ENCODE assay signal across 18 cellular contexts in genomic region chr6:135499441-135500340, GRCh38. TPM values are rescaled to one million over a fixed set of nuclear protein-coding genes. Genes with fewer than 3 reads are reported as not detected.
A peak's percentile ranks its signal among the peaks of the same experiment; 100 is the strongest.
DNase-seq lines count a peak whose midpoint lies in the region; ATAC-seq, FAIRE-seq and TF ChIP-seq lines count a peak whose summit lies in the region.
"Had no signal": no experiment of that assay in that cellular context is flagged by ENCODE, and none has a peak within 500 bp of the region (broad histone marks: within the 10 kb centered on the region; RNA-seq: fewer than 3 reads in every experiment).

No MANE protein-coding gene starts in this region.

- H3K79me1 ChIP-seq in IMR-90 (ENCODE audit: low read depth in 1 of 2, low read length in 2 of 2), result peaks cover 3 to 12% of the 10 kb centered on the region in 2 experiments; a peak in 2 of 4 replicates

- no peak overlapping the region for H3K9ac ChIP-seq in IMR-90 (ENCODE audit: low read depth, low read length)

- no peaks in the 10 kb centered on the region for H3K9me1 ChIP-seq in IMR-90 (ENCODE audit: insufficient read depth, low read length)

- H3K4me2 ChIP-seq in A549 (peak overlapping the region; percentile 78), IMR-90 (ENCODE audit: low read depth, low read length) (no peak overlapping the region)

- no peak for TF ChIP-seq POLR2A in A549 (IDR thresholded peaks at IDR 0.05; ENCODE audit: low read length)
- TF ChIP-seq POLR2A in IMR-90 (IDR thresholded peaks at IDR 0.05; ENCODE audit: low read depth, low read length), result no peak

- intact Hi-C loops in IMR-90 (cut with micrococcal nuclease), result loop anchor here (5.0 kb wide), 1 partner anchor 47 kb away; no protein-coding TSS in a partner anchor
- intact Hi-C loops in psoas muscle (cut with DNase I), result loop anchor here in 1 of 2 donors (5.0 kb wide), 2 partner anchors 363 to 423 kb away; no protein-coding TSS in a partner anchor

- TF ChIP-seq RAD21 in A549 (conservative IDR thresholded peaks at IDR 0.05 in 1 of 2, IDR thresholded peaks at IDR 0.05 in 1 of 2) (no peak), IMR-90 (IDR thresholded peaks at IDR 0.05; ENCODE audit: low read length) (no peak)

- in situ Hi-C loops in IMR-90 (cut with MboI; ENCODE audit: low sequenced_read_pairs), result no loop called here
- in situ Hi-C loops in ACHN (cut with HindIII; ENCODE audit: low pct_ligation_motif_present, low pct_unique_long_range_greater_than_20kb, low sequenced_read_pairs), result no loop called here

- H3K18ac ChIP-seq in IMR-90 (ENCODE audit: low read depth, low read length), result no peak overlapping the region

- H3K14ac ChIP-seq in IMR-90 (replicated peaks; ENCODE audit: low read depth, low read length), result no peak overlapping the region

- FAIRE-seq in A549 (lab: Jason Lieb, UNC), result no peak
- FAIRE-seq: A204.1, GM12878 had no signal

- H3K36me3 ChIP-seq in IMR-90 (ENCODE audit: control insufficient read depth, insufficient read depth, low read length) (no peaks in the 10 kb centered on the region), psoas muscle (ENCODE audit: insufficient read depth in 1 of 2, low read depth in 1 of 2) (no peaks in the 10 kb centered on the region)

- 84% methylated on average over 5 of the region's 5 CpGs for WGBS in A549 (ENCODE audit: missing lambda C conversion rate)
- WGBS in IMR-90 (ENCODE audit: extremely low coverage in 2 of 2, insufficient read length in 1 of 2), 2 experiments, result 67% methylated on average over 1 of the region's 5 CpGs; no CpG with 5 or more reads in 1 of the 2 experiments
- WGBS in psoas muscle, 3 donors, result 81 to 84% (median 83%) methylated on average over 5 of the region's 5 CpGs

- H4K5ac ChIP-seq in IMR-90 (ENCODE audit: low read depth, low read length), result no peak overlapping the region

- no peak for DNase-seq in A549 (ENCODE audit: low read depth in 1 of 2, low spot score in 1 of 2)
- DNase-seq in IMR-90, result no peak
- DNase-seq in caudate nucleus (lab: John Stamatoyannopoulos, UW), result no peak
- DNase-seq in psoas muscle, result no peak
- DNase-seq in epidermal melanocyte (ENCODE audit: insufficient read length, low spot score), result no peak
- no peak for DNase-seq in ACHN
- DNase-seq in Ammon's horn (ENCODE audit: low spot score), result no peak
- DNase-seq: CD4-positive, CD25-positive, alpha-beta regulatory T cell; MM.1S; NCI-H187 treated with DMSO at 0.1 percent for 48 hours; NCI-H446 treated with DMSO at 0.1 percent for 48 hours; NCI-H774; RPMI8226 had no signal

- H3K4me3 ChIP-seq in A549 (no peak overlapping the region), IMR-90 (ENCODE audit: insufficient read depth, low read depth, low read length) (no peak overlapping the region), psoas muscle (no peak overlapping the region)
- H3K4me3 ChIP-seq: GM12878, SJSA1 had no signal

- ATAC-seq in A549, result no peak
- ATAC-seq in IMR-90 (ENCODE audit: low read depth), result no peak
- ATAC-seq in psoas muscle, result no peak
- ATAC-seq in HG02938 (IDR thresholded peaks at IDR 0.05; ENCODE audit: unreplicated experiment), result no peak
- ATAC-seq: GM12878, GM23338 had no signal

- no peak overlapping the region for H2AK9ac ChIP-seq in IMR-90 (replicated peaks; ENCODE audit: low read depth, low read length, poor library complexity)

- no peak for TF ChIP-seq CTCF in A549 (IDR thresholded peaks at IDR 0.05)
- no peak for TF ChIP-seq CTCF in IMR-90 (conservative IDR thresholded peaks at IDR 0.05; ENCODE audit: low read depth, low read length)
- TF ChIP-seq CTCF in psoas muscle (IDR thresholded peaks at IDR 0.05), result no peak

- H2AK5ac ChIP-seq in IMR-90 (ENCODE audit: low read depth, low read length), result peak overlapping the region; percentile 9; the same call in 1 of the 2 replicates

- H3K23ac ChIP-seq in IMR-90 (ENCODE audit: low read depth, low read length), result no peak overlapping the region

- no peaks in the 10 kb centered on the region for H4K20me1 ChIP-seq in IMR-90 (ENCODE audit: insufficient read depth, low read length)

- H2AFZ ChIP-seq in IMR-90 (replicated peaks; ENCODE audit: low read length, poor library complexity), result no peak overlapping the region

- H2BK20ac ChIP-seq in IMR-90 (ENCODE audit: low read depth, low read length), result no peak overlapping the region

- no peak overlapping the region for H2BK120ac ChIP-seq in IMR-90 (ENCODE audit: low read depth, low read length)

- peak overlapping the region; percentile 96 for H2BK5ac ChIP-seq in IMR-90 (ENCODE audit: low read depth, low read length, poor library complexity, severe bottlenecking)

- H3K4me1 ChIP-seq in A549, result peaks cover 18% of the 10 kb centered on the region
- H3K4me1 ChIP-seq in IMR-90 (ENCODE audit: control insufficient read depth, insufficient read depth, low read length), result no peaks in the 10 kb centered on the region
- H3K4me1 ChIP-seq in psoas muscle, result peaks cover 10% of the 10 kb centered on the region

- dilution Hi-C loops in IMR-90 (cut with HindIII; ENCODE audit: low sequenced_read_pairs, unreplicated experiment), result no loop called here

- 0 out of 2 replicates have a peak overlapping the region, but pooled peaks have one; percentile 7 for H3K4ac ChIP-seq in IMR-90 (ENCODE audit: low read depth, low read length)

- no peak overlapping the region for H3K56ac ChIP-seq in IMR-90 (ENCODE audit: extremely low read depth, insufficient read depth, low read length)

- H3K27me3 ChIP-seq in IMR-90 (ENCODE audit: control insufficient read depth, insufficient read depth, low read length) (no peaks in the 10 kb centered on the region), psoas muscle (ENCODE audit: insufficient read depth in 3 of 3, low read length in 2 of 3) (no peaks in the 10 kb centered on the region)
- H3K27me3 ChIP-seq: SJSA1 had no signal

- H4K8ac ChIP-seq in IMR-90 (ENCODE audit: low read depth in 2 of 2, low read length in 2 of 2), result no peak overlapping the region; a peak in 2 of 4 replicates

- H2BK15ac ChIP-seq in IMR-90 (ENCODE audit: low read depth, low read length), result no peak overlapping the region

- no peak overlapping the region for H4K91ac ChIP-seq in IMR-90 (ENCODE audit: insufficient read depth, low read depth, low read length)

- H3K9me3 ChIP-seq in A549 (no peaks in the 10 kb centered on the region), IMR-90 (ENCODE audit: control insufficient read depth, insufficient read depth, low read length) (no peaks in the 10 kb centered on the region), psoas muscle (no peaks in the 10 kb centered on the region)
- H3K9me3 ChIP-seq: SJSA1 had no signal

- H3K27ac ChIP-seq in A549 (peak overlapping the region in 1 of 2 experiments; percentile 95; a peak in 4 of 6 replicates), IMR-90 (ENCODE audit: insufficient read depth, low read length) (no peak overlapping the region), caudate nucleus (ENCODE audit: low read depth, low read length) (peak overlapping the region; percentile 98), psoas muscle (peak overlapping the region; percentile 91)

- POLR2A ChIA-PET in A549 (lab: Yijun Ruan, JAX), result interaction anchor here (2.1 kb wide), 1 partner anchor 17 kb away, joined by 7 read pairs; no protein-coding TSS in a partner anchor
- POLR2A ChIA-PET in IMR-90 (lab: Charles Lee; ENCODE audit: unreplicated experiment), result no interaction called here

- TF ChIP-seq EP300 in A549 (IDR thresholded peaks at IDR 0.05), result no peak

- BruUV-seq in IMR-90 (replicated peaks; lab: Mats Ljungman, UMichigan), result no TSS peak

- CTCF ChIA-PET in A549 (lab: Yijun Ruan, JAX), result interaction anchor here (0.6 to 4.0 kb wide), 5 partner anchors 8 to 774 kb away, joined by 3 to 24 read pairs (median 5); no protein-coding TSS in a partner anchor
- CTCF ChIA-PET in IMR-90 (lab: Yijun Ruan, JAX), result interaction anchor here (0.9 kb wide), 1 partner anchor 727 kb away, joined by 5 read pairs; no protein-coding TSS in a partner anchor

TF ChIP-seq in A549, 52 proteins besides CTCF, POLR2A, EP300 and RAD21 (continues in another document):
- TF ChIP-seq PHF8 (IDR thresholded peaks at IDR 0.05; ENCODE audit: borderline replicate concordance, low read depth), result no peak

TF ChIP-seq in IMR-90, 13 proteins besides CTCF, POLR2A, EP300 and RAD21 (continues in another document):
- no peak for TF ChIP-seq ELK1 (IDR thresholded peaks at IDR 0.05; ENCODE audit: borderline replicate concordance, low read depth, low read length)
- TF ChIP-seq USF2 (IDR thresholded peaks at IDR 0.05; ENCODE audit: low read depth, low read length), result no peak
- TF ChIP-seq MXI1 (IDR thresholded peaks at IDR 0.05; ENCODE audit: borderline replicate concordance, low read depth, low read length), result no peak
- no peak for TF ChIP-seq FOS (IDR thresholded peaks at IDR 0.05; ENCODE audit: low read depth, low read length)
- no peak for TF ChIP-seq RCOR1 (IDR thresholded peaks at IDR 0.05; ENCODE audit: insufficient replicate concordance, low read length)
- TF ChIP-seq CHD1 (IDR thresholded peaks at IDR 0.05; ENCODE audit: low read depth, low read length), result no peak
- no peak for TF ChIP-seq CEBPB (IDR thresholded peaks at IDR 0.05; ENCODE audit: low read depth, low read length)

RNA-seq across cellular contexts. Expression of gene AHI1, which starts 2.2 kb away (rescaled TPM):
- polyA plus RNA-seq in A549 (2011; rRNA removed) (38.3 and 50.8 TPM in 2 replicates), A549 (2017; fragmentation: RNase III; extraction: RNeasy Plus Mini Kit Qiagen cat#74134 plus additional on column Dnase treatment) (22.3 to 24.8 TPM (median 24.7 TPM) in 3 replicates), IMR-90 (2012; rRNA removed) (7.5 and 9.5 TPM in 2 replicates), psoas muscle (1 to 10 TPM; 5.5 to 8.3 (median 8.3) TPM)
- 5.7 and 6.3 TPM in 2 replicates for polyA plus RNA-seq in A549 (2012; cell fraction: cytosol; rRNA removed)
- polyA plus RNA-seq in A549 (2012; cell fraction: nucleus; rRNA removed), result 8.3 and 11.2 TPM in 2 replicates
- 16.6 and 18.0 TPM in 2 replicates for polyA minus RNA-seq in A549 (2011; rRNA and poly(A)+ RNA removed)
- total RNA-seq in IMR-90 (2012; rRNA removed) (19.4 and 25.0 TPM in 2 replicates), psoas muscle (10 to 100 TPM in 1 of 4 donors, 1 to 10 TPM in 3; 6.6 to 14.2 (median 8.5) TPM)
- polyA plus RNA-seq in IMR-90 (2012; cell fraction: cytosol; rRNA removed), result 1.0 and 1.9 TPM in 2 replicates
- polyA plus RNA-seq in IMR-90 (2012; cell fraction: nucleus; rRNA removed; ENCODE audit: low replicate concordance), result 3.6 and 36.5 TPM in 2 replicates
